Comparison of ENCODE assay signal across 8 cellular contexts in genomic region chr2:208040199-208041171, GRCh38. TPM values are rescaled to one million over a fixed set of nuclear protein-coding genes. Genes with fewer than 3 reads are reported as not detected.
DNase-seq lines count a peak whose midpoint lies in the region; ATAC-seq and TF ChIP-seq lines count a peak whose summit lies in the region.

No MANE protein-coding gene starts in this region.

- H3K9me3 Mint-ChIP-seq in activated T-helper 17 cell treated with anti-CD3 and anti-CD28 coated beads, Interleukin-2, amount 50 U/mL, for 72 hours = no peaks in the 10 kb centered on the region

- H3K4me1 ChIP-seq in foreskin keratinocyte (no peaks in the 10 kb centered on the region), tibial artery (no peaks in the 10 kb centered on the region)

- ATAC-seq in GM19463 (IDR thresholded peaks at IDR 0.05; ENCODE audit: unreplicated experiment) (peak; percentile 88), HG03565 (IDR thresholded peaks at IDR 0.05; ENCODE audit: unreplicated experiment) (peak; percentile 85), foreskin keratinocyte (peak; percentile 76), omental fat pad (ENCODE audit: low FRiP score) (peak; percentile 54)
- peak; percentile 86 for ATAC-seq in activated T-helper 17 cell treated with anti-CD3 and anti-CD28 coated beads, Interleukin-2, amount 50 U/mL, for 72 hours (replicated peaks)

- intact Hi-C loops in tibial artery (cut with DNase I; ENCODE audit: low total_unique reads) = no loop called here

- H3K36me3 ChIP-seq in tibial artery = no peaks in the 10 kb centered on the region

- TF ChIP-seq CTCF in foreskin keratinocyte (conservative IDR thresholded peaks at IDR 0.05) (peak; percentile 84), omental fat pad (IDR thresholded peaks at IDR 0.05) (peak in 1 of 3 donors; percentile 30), tibial artery (IDR thresholded peaks at IDR 0.05) (peak; percentile 66 to 74)

- no peaks in the 10 kb centered on the region for H3K9me3 ChIP-seq in tibial artery

- in situ Hi-C loops in Caki2 (cut with HindIII; ENCODE audit: low pct_unique_long_range_greater_than_20kb, low sequenced_read_pairs) = no loop called here

- H3K27ac Mint-ChIP-seq in activated T-helper 17 cell treated with anti-CD3 and anti-CD28 coated beads, Interleukin-2, amount 50 U/mL, for 72 hours = no peak overlapping the region

- no peak overlapping the region for H3K4me3 Mint-ChIP-seq in activated T-helper 17 cell treated with anti-CD3 and anti-CD28 coated beads, Interleukin-2, amount 50 U/mL, for 72 hours

- no peak overlapping the region for H3K4me3 ChIP-seq in tibial artery

- H3K27me3 ChIP-seq in foreskin keratinocyte (no peaks in the 10 kb centered on the region), tibial artery (no peaks in the 10 kb centered on the region)

- no peaks in the 10 kb centered on the region for H3K36me3 Mint-ChIP-seq in activated T-helper 17 cell treated with anti-CD3 and anti-CD28 coated beads, Interleukin-2, amount 50 U/mL, for 72 hours (ENCODE audit: low read depth)

- DNase-seq in Caki2 (ENCODE audit: low read depth) (peak; percentile 54), RPMI7951 (ENCODE audit: low read depth) (peak; percentile 65), foreskin keratinocyte (peak in 1 of 2 donors; percentile 53), omental fat pad (ENCODE audit: low spot score) (peak; percentile 62), tibial artery (peak; percentile 70 to 72)

- H3K27me3 Mint-ChIP-seq in activated T-helper 17 cell treated with anti-CD3 and anti-CD28 coated beads, Interleukin-2, amount 50 U/mL, for 72 hours = peaks cover 3% of the 10 kb centered on the region

- H3K4me1 Mint-ChIP-seq in activated T-helper 17 cell treated with anti-CD3 and anti-CD28 coated beads, Interleukin-2, amount 50 U/mL, for 72 hours = no peaks in the 10 kb centered on the region

- H3K27ac ChIP-seq in foreskin keratinocyte = no peak overlapping the region
- no peak overlapping the region for H3K27ac ChIP-seq in tibial artery

RNA-seq across cellular contexts. Expression of gene PLEKHM3, which starts 15.2 kb away (rescaled TPM):
- total RNA-seq in Caki2 (2014; rRNA removed; shearing (Covaris generic); ENCODE audit: low replicate concordance) = 3.4 and 7.7 TPM in 2 replicates
- 6.7 and 6.8 TPM in 2 replicates for total RNA-seq in RPMI7951 (2014; rRNA removed; shearing (Covaris generic))
- total RNA-seq in activated T-helper 17 cell treated with anti-CD3 and anti-CD28 coated beads, Interleukin-2, amount 50 U/mL, for 72 hours = 1 to 10 TPM; 3.2 to 5.3 TPM
- total RNA-seq in foreskin keratinocyte (3.6 and 5.3 TPM in 2 replicates), omental fat pad (10 to 100 TPM; 14.1 to 31.4 (median 24.2) TPM)
- polyA plus RNA-seq in foreskin keratinocyte = 1.4 and 1.5 TPM in 2 replicates
